In the genomic region with DNA sequence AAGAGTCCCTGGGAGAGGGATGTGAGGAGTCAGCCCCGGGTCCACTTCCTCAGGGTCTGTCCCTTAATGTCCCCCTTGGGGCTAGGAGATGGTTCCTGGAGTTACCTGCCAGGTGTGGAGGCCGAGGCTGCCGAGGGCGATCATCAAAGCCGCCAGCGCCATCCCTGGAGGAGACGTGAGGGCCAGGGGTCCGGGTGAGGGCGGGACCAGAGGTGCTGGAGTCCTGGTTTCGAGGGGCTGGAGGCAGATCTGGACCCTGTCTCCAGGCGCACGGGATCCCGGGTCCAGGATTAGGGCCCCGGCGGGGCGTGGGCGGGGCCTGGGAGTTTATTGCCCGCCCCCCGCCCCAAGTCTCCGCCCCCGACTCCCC, we compare ENCODE assay signal across 8 cellular contexts. TPM values are rescaled to one million over a fixed set of nuclear protein-coding genes. Genes with fewer than 3 reads are reported as not detected.
DNase-seq lines count a peak whose midpoint lies in the region; ATAC-seq, FAIRE-seq and TF ChIP-seq lines count a peak whose summit lies in the region.
"Had no signal": no experiment of that assay in that cellular context is flagged by ENCODE, and none has a peak within 500 bp of the region (broad histone marks: within the 10 kb centered on the region; RNA-seq: fewer than 3 reads in every experiment).

A gene with protein sequence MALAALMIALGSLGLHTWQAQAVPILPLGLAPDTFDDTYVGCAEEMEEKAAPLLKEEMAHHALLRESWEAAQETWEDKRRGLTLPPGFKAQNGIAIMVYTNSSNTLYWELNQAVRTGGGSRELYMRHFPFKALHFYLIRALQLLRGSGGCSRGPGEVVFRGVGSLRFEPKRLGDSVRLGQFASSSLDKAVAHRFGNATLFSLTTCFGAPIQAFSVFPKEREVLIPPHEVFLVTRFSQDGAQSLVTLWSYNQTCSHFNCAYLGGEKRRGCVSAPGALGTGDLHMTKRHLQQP (minus strand): TSS at position 292 of the 370 bp plus-strand sequence. CDS start 130 bp downstream, at position 162.

- H3K27me3 ChIP-seq in HL-60 (ENCODE audit: insufficient read depth, poor library complexity, severe bottlenecking) (peaks cover 10% of the 10 kb centered on the region), smooth muscle cell (ENCODE audit: low read depth) (no peaks in the 10 kb centered on the region)

- WGBS in smooth muscle cell (ENCODE audit: low lambda C conversion rate), result 20% methylated on average over 9 of the region's 21 CpGs

- peak within 1 kb of the TSS; percentile 82 for H2AFZ ChIP-seq in smooth muscle cell (ENCODE audit: low read depth)

- H3K4me3 Mint-ChIP-seq in activated naive CD8-positive, alpha-beta T cell treated with anti-CD3 and anti-CD28 coated beads for 36 hours, result peak within 1 kb of the TSS; percentile 73

- H3F3A ChIP-seq in smooth muscle cell (ENCODE audit: low read depth), result no peaks in the 10 kb centered on the region

- H3K4me1 Mint-ChIP-seq in activated naive CD8-positive, alpha-beta T cell treated with anti-CD3 and anti-CD28 coated beads for 36 hours, result peaks cover 3% of the 10 kb centered on the region

- H3K36me3 Mint-ChIP-seq in activated naive CD8-positive, alpha-beta T cell treated with anti-CD3 and anti-CD28 coated beads for 36 hours, result no peaks in the 10 kb centered on the region

- ATAC-seq in HG02970 (IDR thresholded peaks at IDR 0.05; ENCODE audit: low FRiP score, unreplicated experiment), result no peak
- ATAC-seq in HG02588 (IDR thresholded peaks at IDR 0.05; ENCODE audit: unreplicated experiment), result no peak

- no peaks in the 10 kb centered on the region for H4K20me1 ChIP-seq in smooth muscle cell (ENCODE audit: low read depth)

- FAIRE-seq in GM12891 (lab: Jason Lieb, UNC), result no peak

- H3K36me3 ChIP-seq in smooth muscle cell (ENCODE audit: low read depth), result no peaks in the 10 kb centered on the region

- H3K4me1 ChIP-seq in smooth muscle cell (ENCODE audit: low read depth), result peaks cover 4% of the 10 kb centered on the region

- no peak for TF ChIP-seq CTCF in HL-60 (IDR thresholded peaks at IDR 0.05; ENCODE audit: insufficient read depth, low read length)
- no peak for TF ChIP-seq CTCF in smooth muscle cell (IDR thresholded peaks at IDR 0.05; ENCODE audit: borderline replicate concordance, insufficient read depth, poor library complexity, severe bottlenecking)

- no peaks in the 10 kb centered on the region for H3K79me2 ChIP-seq in smooth muscle cell (ENCODE audit: low read depth)

- H3K27ac ChIP-seq in HL-60 (replicated peaks), result no peak within 1 kb of the TSS
- no peak within 1 kb of the TSS for H3K27ac ChIP-seq in smooth muscle cell (ENCODE audit: low read depth)

- 0 out of 2 replicates have a peak within 1 kb of the TSS, but pooled peaks have one; percentile 7 for H3K4me3 ChIP-seq in HL-60 (replicated peaks; ENCODE audit: insufficient read depth, low read length)
- H3K4me3 ChIP-seq in iPS-18c (ENCODE audit: insufficient read depth, low read depth, low read length), result peak within 1 kb of the TSS; percentile 73
- H3K4me3 ChIP-seq in smooth muscle cell, result peak within 1 kb of the TSS; percentile 68

- H3K9me3 Mint-ChIP-seq in activated naive CD8-positive, alpha-beta T cell treated with anti-CD3 and anti-CD28 coated beads for 36 hours, result no peaks in the 10 kb centered on the region

- no peaks in the 10 kb centered on the region for H3K9me3 ChIP-seq in iPS-18c (ENCODE audit: control insufficient read depth, insufficient read depth, low read length)
- H3K9me3 ChIP-seq in smooth muscle cell (replicated peaks; ENCODE audit: low read depth), result no peaks in the 10 kb centered on the region

- H3K27me3 Mint-ChIP-seq in activated naive CD8-positive, alpha-beta T cell treated with anti-CD3 and anti-CD28 coated beads for 36 hours, result peaks cover 46% of the 10 kb centered on the region

- no peak for TF ChIP-seq POLR2A in GM12891 (IDR thresholded peaks at IDR 0.05; ENCODE audit: low read depth, low read length)

- H3K27ac Mint-ChIP-seq in activated naive CD8-positive, alpha-beta T cell treated with anti-CD3 and anti-CD28 coated beads for 36 hours, result no peak within 1 kb of the TSS

- peak within 1 kb of the TSS; percentile 70 for H3K9ac ChIP-seq in smooth muscle cell (ENCODE audit: low read depth)

- peak within 1 kb of the TSS; percentile 99 for H3K4me2 ChIP-seq in smooth muscle cell

- DNase-seq in HL-60 (ENCODE audit: low read depth in 1 of 2, low spot score in 1 of 2) (no peak), smooth muscle cell (lab: John Stamatoyannopoulos, UW; ENCODE audit: unreplicated experiment) (no peak), GM12891 (ENCODE audit: insufficient read length, low spot score) (no peak)
- DNase-seq in activated naive CD8-positive, alpha-beta T cell treated with anti-CD3 and anti-CD28 coated beads for 36 hours, result no peak

TF ChIP-seq in GM12891, 5 proteins besides CTCF, POLR2A, EP300 and RAD21:
- no peak for TF ChIP-seq POU2F2 (IDR thresholded peaks at IDR 0.05; ENCODE audit: low read depth, low read length)
- TF ChIP-seq TAF1 (IDR thresholded peaks at IDR 0.05; ENCODE audit: low read depth, low read length), result no peak
- no peak for TF ChIP-seq PAX5 (IDR thresholded peaks at IDR 0.05; ENCODE audit: insufficient read depth, low read length, severe bottlenecking)
- TF ChIP-seq SPI1 (IDR thresholded peaks at IDR 0.05; ENCODE audit: low read depth, low read length), result no peak
- TF ChIP-seq POLR2AphosphoS5 (IDR thresholded peaks at IDR 0.05; ENCODE audit: low read depth, low read length), result no peak
TF ChIP-seq in GM12891: peak in this region for 0.

RNA-seq across cellular contexts. Expression of the gene that starts here (rescaled TPM):
- total RNA-seq in activated naive CD8-positive, alpha-beta T cell treated with anti-CD3 and anti-CD28 coated beads for 36 hours, result not detected
- 3.5 and 4.8 TPM in 2 replicates for total RNA-seq in smooth muscle cell
- polyA plus RNA-seq in smooth muscle cell, result 2.4 and 5.2 TPM in 2 replicates
- not detected for polyA plus RNA-seq in GM12891 (2012; ENCODE audit: low read depth, missing spikeins)
- total RNA-seq: M059J had no signal

Comparison
In these comparisons a context has a peak if more than half of its experiments do, and no peak if none do; other contexts are left out.
1. H3K4me3 ChIP-seq: peak in every context shown above with its lines; median percentile 73 in iPS-18c; 68 in smooth muscle cell; 7 in HL-60.